In the genomic region with DNA sequence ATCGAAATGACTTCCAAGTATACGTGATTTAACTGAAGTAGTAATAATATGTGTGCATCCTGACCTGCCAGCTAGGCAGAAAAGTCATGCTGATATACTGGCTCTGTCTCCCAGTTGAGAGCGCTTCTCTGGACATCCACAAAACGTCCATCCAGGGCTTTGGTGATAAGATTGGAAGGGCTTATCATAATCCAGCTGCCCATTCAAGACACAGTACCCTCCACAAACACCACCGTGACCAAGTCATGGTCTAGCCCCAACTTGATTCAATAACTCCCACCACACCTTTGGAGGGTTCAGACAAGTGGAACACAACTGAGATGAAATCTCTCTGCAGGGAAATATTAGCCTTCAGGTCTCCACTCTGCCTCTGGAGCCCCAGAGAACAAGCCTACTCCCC, we compare ENCODE assay signal across 10 cellular contexts.
DNase-seq lines count a peak whose midpoint lies in the region; TF ChIP-seq lines count a peak whose summit lies in the region.
"Had no signal": no experiment of that assay in that cellular context is flagged by ENCODE, and none has a peak within 500 bp of the region (broad histone marks: within the 10 kb centered on the region; RNA-seq: fewer than 3 reads in every experiment).

No MANE protein-coding gene starts in this region.

- intact Hi-C loops in transverse colon (cut with DNase I; ENCODE audit: low total_unique reads) = loop anchor here (5.0 kb wide), 1 partner anchor 134 kb away; no protein-coding TSS in a partner anchor

- peaks cover 15% of the 10 kb centered on the region for H3K79me1 ChIP-seq in mesenchymal stem cell (replicated peaks; ENCODE audit: low read length, poor library complexity, severe bottlenecking)

- DNase-seq in activated naive CD4-positive, alpha-beta T cell treated with anti-CD3 and anti-CD28 coated beads, Interleukin-2, amount 10 ng/mL, durations not matched to agents 7 days and 5 days = no peak
- no peak for DNase-seq in activated naive CD4-positive, alpha-beta T cell treated with Interleukin-2 at 50 U/mL for 16 hours
- DNase-seq in mesenchymal stem cell (no peak), transverse colon (no peak), DMS 273 (lab: John Stamatoyannopoulos, UW; ENCODE audit: unreplicated experiment) (no peak), KBM-7 (no peak), SJCRH30 (no peak)

- H2AFZ ChIP-seq in mesenchymal stem cell (ENCODE audit: low read depth, low read length) = no peak overlapping the region
- H2AFZ ChIP-seq: parathyroid adenoma had no signal

- no peak for TF ChIP-seq EP300 in transverse colon (IDR thresholded peaks at IDR 0.05; ENCODE audit: low read depth)

- peak overlapping the region; percentile 79 for H3K27ac Mint-ChIP-seq in activated naive CD4-positive, alpha-beta T cell treated with anti-CD3 and anti-CD28 coated beads, Interleukin-2, amount 10 ng/mL, durations not matched to agents 7 days and 5 days

- no peak overlapping the region for H3K4me3 ChIP-seq in mesenchymal stem cell (ENCODE audit: insufficient read depth in 1 of 2, low read depth in 1 of 2, low read length in 2 of 2)
- H3K4me3 ChIP-seq in transverse colon = no peak overlapping the region
- no peak overlapping the region for H3K4me3 ChIP-seq in SJCRH30

- peaks cover 6% of the 10 kb centered on the region for H3K27me3 Mint-ChIP-seq in activated naive CD4-positive, alpha-beta T cell treated with anti-CD3 and anti-CD28 coated beads, Interleukin-2, amount 10 ng/mL, durations not matched to agents 7 days and 5 days

- no peak overlapping the region for H3K4ac ChIP-seq in mesenchymal stem cell (ENCODE audit: low read depth in 1 of 2, low read length in 2 of 2)

- H2BK120ac ChIP-seq in mesenchymal stem cell (ENCODE audit: low read depth, low read length) = no peak overlapping the region

- no peak overlapping the region for H2BK5ac ChIP-seq in mesenchymal stem cell (ENCODE audit: low read depth, low read length, poor library complexity, severe bottlenecking)

- no peak overlapping the region for H4K8ac ChIP-seq in mesenchymal stem cell (ENCODE audit: low read length)

- H3K9me3 ChIP-seq in mesenchymal stem cell (ENCODE audit: control insufficient read depth, low read length) (no peaks in the 10 kb centered on the region), transverse colon (no peaks in the 10 kb centered on the region), SJCRH30 (replicated peaks) (no peaks in the 10 kb centered on the region)
- H3K9me3 ChIP-seq: BE2C had no signal

- H2BK15ac ChIP-seq in mesenchymal stem cell (ENCODE audit: low read depth, poor library complexity, severe bottlenecking) = peak overlapping the region; percentile 26

- H3K36me3 ChIP-seq in mesenchymal stem cell (ENCODE audit: control insufficient read depth in 1 of 2, insufficient read depth in 2 of 2, low read depth in 1 of 2, low read length in 2 of 2) = no peaks in the 10 kb centered on the region
- no peaks in the 10 kb centered on the region for H3K36me3 ChIP-seq in transverse colon
- no peaks in the 10 kb centered on the region for H3K36me3 ChIP-seq in SJCRH30
- H3K36me3 ChIP-seq: BE2C had no signal

- peaks cover 26% of the 10 kb centered on the region for H3K36me3 Mint-ChIP-seq in activated naive CD4-positive, alpha-beta T cell treated with anti-CD3 and anti-CD28 coated beads, Interleukin-2, amount 10 ng/mL, durations not matched to agents 7 days and 5 days

- no peak for TF ChIP-seq POLR2A in transverse colon (IDR thresholded peaks at IDR 0.05)

- no peak overlapping the region for H3K4me2 ChIP-seq in mesenchymal stem cell (ENCODE audit: low read length, poor library complexity, severe bottlenecking)

- in situ Hi-C loops in transverse colon (cut with MboI; ENCODE audit: low pct_ligation_motif_present in 1 of 4, low pct_unique_long_range_greater_than_20kb in 1 of 4, low sequenced_read_pairs in 3 of 4) (loop anchor here in 2 of 4 donors (5.0 to 10.0 kb wide), 3 partner anchors 39 to 137 kb away; no protein-coding TSS in a partner anchor), KBM-7 (cut with MboI; ENCODE audit: low pct_unique_long_range_greater_than_20kb, low sequenced_read_pairs) (no loop called here)

- H3K4me1 Mint-ChIP-seq in activated naive CD4-positive, alpha-beta T cell treated with anti-CD3 and anti-CD28 coated beads, Interleukin-2, amount 10 ng/mL, durations not matched to agents 7 days and 5 days = peaks cover 96% of the 10 kb centered on the region

- no peak overlapping the region for H3K4me3 Mint-ChIP-seq in activated naive CD4-positive, alpha-beta T cell treated with anti-CD3 and anti-CD28 coated beads, Interleukin-2, amount 10 ng/mL, durations not matched to agents 7 days and 5 days

- no peak overlapping the region for H3K18ac ChIP-seq in mesenchymal stem cell (ENCODE audit: low read depth in 1 of 2, low read length in 2 of 2)

- no peak for TF ChIP-seq CTCF in transverse colon (IDR thresholded peaks at IDR 0.05)

- H3K23ac ChIP-seq in mesenchymal stem cell (ENCODE audit: low read length in 2 of 2) = no peak overlapping the region

- H3K9ac ChIP-seq in mesenchymal stem cell (ENCODE audit: low read length) = peak overlapping the region; percentile 12
- H3K9ac ChIP-seq: parathyroid adenoma had no signal

- no peak overlapping the region for H2AK5ac ChIP-seq in mesenchymal stem cell (ENCODE audit: low read length, severe bottlenecking)

- 85% methylated on average over 5 of the region's 5 CpGs for WGBS in mesenchymal stem cell
- 76 to 84% methylated on average over 5 of the region's 5 CpGs for WGBS in transverse colon (ENCODE audit: low coverage in 1 of 2), 2 donors

- CTCF ChIA-PET in activated naive CD4-positive, alpha-beta T cell treated with anti-CD3 and anti-CD28 coated beads, Interleukin-2, amount 10 ng/mL, durations not matched to agents 7 days and 5 days (lab: Charles Lee) = interaction anchor here (1.3 to 14.4 kb wide), 8 partner anchors 8 to 135 kb away, joined by 3 to 237 read pairs (median 6); no protein-coding TSS in a partner anchor

- no peak overlapping the region for H4K91ac ChIP-seq in mesenchymal stem cell (ENCODE audit: low read length)

- H3K4me1 ChIP-seq in mesenchymal stem cell (ENCODE audit: control insufficient read depth, insufficient read depth, low read depth, low read length) = peaks cover 11% of the 10 kb centered on the region
- H3K4me1 ChIP-seq in transverse colon = peaks cover 61 to 79% (median 69%) of the 10 kb centered on the region in 4 donors
- H3K4me1 ChIP-seq in SJCRH30 = no peaks in the 10 kb centered on the region
- H3K4me1 ChIP-seq: BE2C had no signal

- H3K27me3 ChIP-seq in mesenchymal stem cell (ENCODE audit: control insufficient read depth in 1 of 2, insufficient read depth in 1 of 2, low read length in 2 of 2) (no peaks in the 10 kb centered on the region), transverse colon (no peaks in the 10 kb centered on the region), SJCRH30 (no peaks in the 10 kb centered on the region)
- H3K27me3 ChIP-seq: BE2C had no signal

- peaks cover 2% of the 10 kb centered on the region for H3K9me3 Mint-ChIP-seq in activated naive CD4-positive, alpha-beta T cell treated with anti-CD3 and anti-CD28 coated beads, Interleukin-2, amount 10 ng/mL, durations not matched to agents 7 days and 5 days

- H3K27ac ChIP-seq in angular gyrus (ENCODE audit: low read depth, low read length) (peak overlapping the region; percentile 24), mesenchymal stem cell (ENCODE audit: low read length, poor library complexity, severe bottlenecking) (no peak overlapping the region), transverse colon (peak overlapping the region; percentile 96 to 99 (median 98)), SJCRH30 (no peak overlapping the region)

- H3K14ac ChIP-seq in mesenchymal stem cell (ENCODE audit: low read length in 2 of 2) = no peak overlapping the region

- H2BK12ac ChIP-seq in mesenchymal stem cell (ENCODE audit: low read length in 2 of 2) = peak overlapping the region in 1 of 2 experiments; percentile 69

Comparison
In these comparisons a context has a peak if more than half of its experiments do, and no peak if none do; other contexts are left out.
1. H3K27ac ChIP-seq: peak in angular gyrus (single experiment) and transverse colon (4 of 4); none in mesenchymal stem cell (single experiment) and SJCRH30 (single experiment).